20 cellular contexts compared by ENCODE assay signal in genomic region chr6:132368916-132369481, GRCh38. TPM values are rescaled to one million over a fixed set of nuclear protein-coding genes. Genes with fewer than 3 reads are reported as not detected.
DNase-seq lines count a peak whose midpoint lies in the region; ATAC-seq and TF ChIP-seq lines count a peak whose summit lies in the region.
"Had no signal": no experiment of that assay in that cellular context is flagged by ENCODE, and none has a peak within 500 bp of the region (broad histone marks: within the 10 kb centered on the region; RNA-seq: fewer than 3 reads in every experiment).

No MANE protein-coding gene starts in this region.

- H3K27ac ChIP-seq in IMR-90 (ENCODE audit: insufficient read depth, low read length): no peak overlapping the region
- H3K27ac ChIP-seq in mesenchymal stem cell (ENCODE audit: low read length, poor library complexity, severe bottlenecking): no peak overlapping the region
- no peak overlapping the region for H3K27ac ChIP-seq in smooth muscle cell (ENCODE audit: low read depth)
- H3K27ac ChIP-seq: RWPE1 had no signal

- no peaks in the 10 kb centered on the region; the same call in 1 of the 2 replicates for H3K9me1 ChIP-seq in IMR-90 (ENCODE audit: insufficient read depth, low read length)

- H3K9me3 ChIP-seq in IMR-90 (ENCODE audit: control insufficient read depth, insufficient read depth, low read length) (no peaks in the 10 kb centered on the region), mesenchymal stem cell (ENCODE audit: control insufficient read depth, low read length) (no peaks in the 10 kb centered on the region), smooth muscle cell (replicated peaks; ENCODE audit: low read depth) (no peaks in the 10 kb centered on the region)

- no peak for TF ChIP-seq RAD21 in IMR-90 (IDR thresholded peaks at IDR 0.05; ENCODE audit: low read length)

- H2BK20ac ChIP-seq in IMR-90 (ENCODE audit: low read depth, low read length): 0 out of 2 replicates have a peak overlapping the region, but pooled peaks have one; percentile 1

- POLR2A ChIA-PET in IMR-90 (lab: Charles Lee; ENCODE audit: unreplicated experiment): no interaction called here

- H4K8ac ChIP-seq in IMR-90 (ENCODE audit: low read depth in 2 of 2, low read length in 2 of 2): peak overlapping the region in 1 of 2 experiments; percentile 37; a peak in 1 of 4 replicates
- no peak overlapping the region for H4K8ac ChIP-seq in mesenchymal stem cell (ENCODE audit: low read length)

- H3K18ac ChIP-seq in IMR-90 (ENCODE audit: low read depth, low read length) (peak overlapping the region; percentile 52; the same call in 1 of the 2 replicates), mesenchymal stem cell (ENCODE audit: low read depth in 1 of 2, low read length in 2 of 2) (no peak overlapping the region)

- H3K23ac ChIP-seq in IMR-90 (ENCODE audit: low read depth, low read length) (no peak overlapping the region), mesenchymal stem cell (ENCODE audit: low read length in 2 of 2) (no peak overlapping the region)

- CTCF ChIA-PET in IMR-90 (lab: Yijun Ruan, JAX): interaction anchor here (0.6 to 1.0 kb wide), 2 partner anchors 18 to 638 kb away, joined by 3 to 4 read pairs; no protein-coding TSS in a partner anchor

- H2BK5ac ChIP-seq in IMR-90 (ENCODE audit: low read depth, low read length, poor library complexity, severe bottlenecking) (peak overlapping the region; percentile 5), mesenchymal stem cell (ENCODE audit: low read depth, low read length, poor library complexity, severe bottlenecking) (no peak overlapping the region)

- H3K14ac ChIP-seq in IMR-90 (replicated peaks; ENCODE audit: low read depth, low read length): peak overlapping the region; percentile 12; the same call in 1 of the 2 replicates
- H3K14ac ChIP-seq in mesenchymal stem cell (ENCODE audit: low read length in 2 of 2): no peak overlapping the region

- H2BK12ac ChIP-seq in mesenchymal stem cell (ENCODE audit: low read length in 2 of 2): no peak overlapping the region

- H3K79me1 ChIP-seq in IMR-90 (ENCODE audit: low read depth in 1 of 2, low read length in 2 of 2) (no peaks in the 10 kb centered on the region), mesenchymal stem cell (replicated peaks; ENCODE audit: low read length, poor library complexity, severe bottlenecking) (no peaks in the 10 kb centered on the region)

- no peak for TF ChIP-seq CTCF in IMR-90 (conservative IDR thresholded peaks at IDR 0.05; ENCODE audit: low read depth, low read length)
- TF ChIP-seq CTCF in smooth muscle cell (IDR thresholded peaks at IDR 0.05; ENCODE audit: borderline replicate concordance, insufficient read depth, poor library complexity, severe bottlenecking): no peak
- no peak for TF ChIP-seq CTCF in foreskin fibroblast (IDR thresholded peaks at IDR 0.05; ENCODE audit: low read depth, low read length)

- no peak overlapping the region for H3K56ac ChIP-seq in IMR-90 (ENCODE audit: extremely low read depth, insufficient read depth, low read length)

- WGBS in IMR-90 (ENCODE audit: extremely low coverage in 2 of 2, insufficient read length in 1 of 2), 2 experiments: 100% methylated on average over 2 of the region's 7 CpGs; no CpG with 5 or more reads in 1 of the 2 experiments
- 90% methylated on average over 4 of the region's 7 CpGs for WGBS in mesenchymal stem cell
- WGBS in smooth muscle cell (ENCODE audit: low lambda C conversion rate): 67% methylated on average over 7 of the region's 7 CpGs

- peaks cover 3% of the 10 kb centered on the region for H3F3A ChIP-seq in smooth muscle cell (ENCODE audit: low read depth)

- no peak overlapping the region for H3K4me3 ChIP-seq in IMR-90 (ENCODE audit: insufficient read depth, low read depth, low read length)
- peak overlapping the region in 1 of 2 experiments; percentile 58 for H3K4me3 ChIP-seq in mesenchymal stem cell (ENCODE audit: insufficient read depth in 1 of 2, low read depth in 1 of 2, low read length in 2 of 2)
- no peak overlapping the region for H3K4me3 ChIP-seq in smooth muscle cell
- no peak overlapping the region for H3K4me3 ChIP-seq in foreskin fibroblast (ENCODE audit: low read depth in 1 of 2, low read length in 2 of 2)
- H3K4me3 ChIP-seq: K562 had no signal

- H4K91ac ChIP-seq in IMR-90 (ENCODE audit: insufficient read depth, low read depth, low read length): no peak overlapping the region
- no peak overlapping the region for H4K91ac ChIP-seq in mesenchymal stem cell (ENCODE audit: low read length)

- H3K4ac ChIP-seq in IMR-90 (ENCODE audit: low read depth, low read length) (peak overlapping the region; percentile 0; the same call in 1 of the 2 replicates), mesenchymal stem cell (ENCODE audit: low read depth in 1 of 2, low read length in 2 of 2) (no peak overlapping the region)

- H2BK15ac ChIP-seq in IMR-90 (ENCODE audit: low read depth, low read length) (0 out of 3 replicates have a peak overlapping the region, but pooled peaks have one; percentile 2), mesenchymal stem cell (ENCODE audit: low read depth, poor library complexity, severe bottlenecking) (no peak overlapping the region)

- BruUV-seq in IMR-90 (replicated peaks; lab: Mats Ljungman, UMichigan): no TSS peak

- H3K36me3 ChIP-seq in IMR-90 (ENCODE audit: control insufficient read depth, insufficient read depth, low read length) (no peaks in the 10 kb centered on the region), mesenchymal stem cell (ENCODE audit: control insufficient read depth in 1 of 2, insufficient read depth in 2 of 2, low read depth in 1 of 2, low read length in 2 of 2) (peaks cover 0 to 75% of the 10 kb centered on the region in 2 experiments), smooth muscle cell (ENCODE audit: low read depth) (no peaks in the 10 kb centered on the region)

- H2AFZ ChIP-seq in IMR-90 (replicated peaks; ENCODE audit: low read length, poor library complexity) (no peak overlapping the region), mesenchymal stem cell (ENCODE audit: low read depth, low read length) (no peak overlapping the region), smooth muscle cell (ENCODE audit: low read depth) (no peak overlapping the region)

- H2AK5ac ChIP-seq in IMR-90 (ENCODE audit: low read depth, low read length) (no peak overlapping the region), mesenchymal stem cell (ENCODE audit: low read length, severe bottlenecking) (no peak overlapping the region)

- dilution Hi-C loops in IMR-90 (cut with HindIII; ENCODE audit: low sequenced_read_pairs, unreplicated experiment): no loop called here

- H3K27me3 ChIP-seq in IMR-90 (ENCODE audit: control insufficient read depth, insufficient read depth, low read length): no peaks in the 10 kb centered on the region
- no peaks in the 10 kb centered on the region for H3K27me3 ChIP-seq in mesenchymal stem cell (ENCODE audit: control insufficient read depth in 1 of 2, insufficient read depth in 1 of 2, low read length in 2 of 2)
- no peaks in the 10 kb centered on the region for H3K27me3 ChIP-seq in smooth muscle cell (ENCODE audit: low read depth)

- H4K5ac ChIP-seq in IMR-90 (ENCODE audit: low read depth, low read length): no peak overlapping the region

- intact Hi-C loops in IMR-90 (cut with micrococcal nuclease): no loop called here

- H3K4me1 ChIP-seq in IMR-90 (ENCODE audit: control insufficient read depth, insufficient read depth, low read length): no peaks in the 10 kb centered on the region; the same call in none of the 2 replicates
- H3K4me1 ChIP-seq in mesenchymal stem cell (ENCODE audit: control insufficient read depth, insufficient read depth, low read depth, low read length): no peaks in the 10 kb centered on the region
- H3K4me1 ChIP-seq in smooth muscle cell (ENCODE audit: low read depth): peaks cover 4% of the 10 kb centered on the region

- no peak overlapping the region for H2AK9ac ChIP-seq in IMR-90 (replicated peaks; ENCODE audit: low read depth, low read length, poor library complexity)

- H3K79me2 ChIP-seq in smooth muscle cell (ENCODE audit: low read depth): no peaks in the 10 kb centered on the region

- H3K9ac ChIP-seq in IMR-90 (ENCODE audit: low read depth, low read length): no peak overlapping the region
- H3K9ac ChIP-seq in mesenchymal stem cell (ENCODE audit: low read length): peak overlapping the region; percentile 80
- H3K9ac ChIP-seq in smooth muscle cell (ENCODE audit: low read depth): no peak overlapping the region

- DNase-seq in IMR-90 (no peak), mesenchymal stem cell (no peak), smooth muscle cell (lab: John Stamatoyannopoulos, UW; ENCODE audit: unreplicated experiment) (no peak), foreskin fibroblast (no peak)
- no peak for DNase-seq in effector CD4-positive, alpha-beta T cell
- DNase-seq: ACHN; CD8-positive, alpha-beta memory T cell; DMS79; H9; NCI-H1105; NCI-H1694; NCI-H2107; NCI-H510A; NCI-H748 treated with DMSO at 0.1 percent for 48 hours; OCI-M1; SIG-M5 had no signal

- no peak for ATAC-seq in IMR-90 (ENCODE audit: low read depth)
- ATAC-seq in SK-N-SH treated with all-trans-retinoic acid at 6 μM for 48 hours: peak; percentile 6; the same call in 1 of the 3 replicates
- ATAC-seq in GM18520 (IDR thresholded peaks at IDR 0.05; ENCODE audit: unreplicated experiment): no peak
- ATAC-seq: K562 had no signal

- in situ Hi-C loops in IMR-90 (cut with MboI; ENCODE audit: low sequenced_read_pairs): no loop called here

- peak overlapping the region; percentile 14; the same call in 1 of the 2 replicates for H3K4me2 ChIP-seq in IMR-90 (ENCODE audit: low read depth, low read length)
- H3K4me2 ChIP-seq in mesenchymal stem cell (ENCODE audit: low read length, poor library complexity, severe bottlenecking): no peak overlapping the region
- peak overlapping the region; percentile 46 for H3K4me2 ChIP-seq in smooth muscle cell

- H2BK120ac ChIP-seq in IMR-90 (ENCODE audit: low read depth, low read length) (peak overlapping the region; percentile 39; the same call in 1 of the 2 replicates), mesenchymal stem cell (ENCODE audit: low read depth, low read length) (no peak overlapping the region)

- TF ChIP-seq POLR2A in IMR-90 (IDR thresholded peaks at IDR 0.05; ENCODE audit: low read depth, low read length): no peak

- H4K20me1 ChIP-seq in IMR-90 (ENCODE audit: insufficient read depth, low read length) (no peaks in the 10 kb centered on the region), smooth muscle cell (ENCODE audit: low read depth) (no peaks in the 10 kb centered on the region)

TF ChIP-seq in IMR-90, 13 proteins besides CTCF, POLR2A, EP300 and RAD21 (continues in another document):
- TF ChIP-seq CEBPB (IDR thresholded peaks at IDR 0.05; ENCODE audit: low read depth, low read length) (peak; percentile 59), RFX5 (IDR thresholded peaks at IDR 0.05; ENCODE audit: low read depth, low read length) (no peak)

TF ChIP-seq in SK-N-SH treated with all-trans-retinoic acid at 6 μM for 48 hours, 23 proteins besides CTCF, POLR2A, EP300 and RAD21 (continues in another document):
- TF ChIP-seq ZFP3 (CRISPR knock-in tag; IDR thresholded peaks at IDR 0.05) (no peak), SNAI2 (CRISPR knock-in tag; IDR thresholded peaks at IDR 0.05) (no peak)

RNA-seq across cellular contexts. Expression of gene MOXD1, which starts 32.3 kb away (rescaled TPM):
- total RNA-seq in IMR-90 (2012; rRNA removed) (10.0 and 10.6 TPM in 2 replicates), smooth muscle cell (12.4 and 17.1 TPM in 2 replicates)
- polyA plus RNA-seq in IMR-90 (2012; rRNA removed) (16.5 and 19.4 TPM in 2 replicates), smooth muscle cell (15.6 and 19.4 TPM in 2 replicates)
- polyA plus RNA-seq in IMR-90 (2012; cell fraction: cytosol; rRNA removed): 9.7 and 11.3 TPM in 2 replicates
- polyA plus RNA-seq in IMR-90 (2012; cell fraction: nucleus; rRNA removed; ENCODE audit: low replicate concordance): 2.0 and 13.7 TPM in 2 replicates
- polyA plus RNA-seq in mesenchymal stem cell (2013, experiment 1 of 2): 30.8 TPM
- polyA plus RNA-seq in mesenchymal stem cell (2013, experiment 2 of 2): 32.3 TPM
- total RNA-seq: CD8-positive, alpha-beta memory T cell; K562 had no signal
- polyA plus RNA-seq: K562 had no signal
